15 cellular contexts compared by ENCODE assay signal in genomic region chr2:38743672-38744398, GRCh38. TPM values are rescaled to one million over a fixed set of nuclear protein-coding genes. Genes with fewer than 3 reads are reported as not detected.
DNase-seq lines count a peak whose midpoint lies in the region; ATAC-seq and TF ChIP-seq lines count a peak whose summit lies in the region.
"Had no signal": no experiment of that assay in that cellular context is flagged by ENCODE, and none has a peak within 500 bp of the region (broad histone marks: within the 10 kb centered on the region; RNA-seq: fewer than 3 reads in every experiment).

No MANE protein-coding gene starts in this region.

- H3K4me1 Mint-ChIP-seq in CD4-positive, alpha-beta memory T cell: peaks cover 51 to 93% (median 63%) of the 10 kb centered on the region in 4 donors
- H3K4me1 Mint-ChIP-seq in memory B cell: peaks cover 21% of the 10 kb centered on the region

- H3K36me3 Mint-ChIP-seq in CD4-positive, alpha-beta memory T cell: peaks cover 55 to 82% of the 10 kb centered on the region in 2 donors
- H3K36me3 Mint-ChIP-seq in memory B cell: peaks cover 32% of the 10 kb centered on the region

- H3K27me3 Mint-ChIP-seq in CD4-positive, alpha-beta memory T cell: no peaks in the 10 kb centered on the region
- H3K27me3 Mint-ChIP-seq in memory B cell: no peaks in the 10 kb centered on the region

- H3K4me3 ChIP-seq in CD4-positive, alpha-beta memory T cell (ENCODE audit: low read length in 2 of 2): no peak overlapping the region
- H3K4me3 ChIP-seq: MG63, mucosa of descending colon had no signal

- no peak for DNase-seq in CD4-positive, alpha-beta memory T cell
- DNase-seq in memory B cell (ENCODE audit: low spot score in 2 of 2): no peak
- DNase-seq in stimulated activated naive CD4-positive, alpha-beta T cell treated with Interleukin-2 at 50 U/mL for 16 hours (lab: John Stamatoyannopoulos, UW): no peak
- no peak for DNase-seq in GM13977 (ENCODE audit: low spot score)
- DNase-seq: activated CD4-positive, alpha-beta T cell treated with anti-CD3 and anti-CD28 coated beads, Interleukin-2, amount 50 U/mL, for 48 hours; C1 segment of cervical spinal cord; MG63; mucosa of descending colon; NCI-H2029 treated with DMSO at 0.1 percent for 48 hours; stimulated activated CD4-positive, alpha-beta T cell treated with anti-CD3 and anti-CD28 coated beads, Interleukin-15, amount 100 ng/mL, for 24 hours; T1000 had no signal

- H3K4me1 ChIP-seq in CD4-positive, alpha-beta memory T cell (ENCODE audit: insufficient read depth, low read length): peaks cover 82% of the 10 kb centered on the region

- H3K9me3 Mint-ChIP-seq in CD4-positive, alpha-beta memory T cell: peaks cover 0 to 10% (median 0%) of the 10 kb centered on the region in 8 donors
- H3K9me3 Mint-ChIP-seq in memory B cell: no peaks in the 10 kb centered on the region

- intact Hi-C loops in CD4-positive, alpha-beta memory T cell (cut with micrococcal nuclease): loop anchor here (1.0 to 5.0 kb wide), 3 partner anchors 15 to 427 kb away; partner anchors contain the start of gene HNRNPLL

- H3K27ac ChIP-seq in 22Rv1 (peak overlapping the region; percentile 17; the same call in 1 of the 2 replicates), VCaP (peak overlapping the region; percentile 95)
- H3K27ac ChIP-seq in CD4-positive, alpha-beta memory T cell (ENCODE audit: low read depth, low read length): no peak overlapping the region

- peaks cover 63% of the 10 kb centered on the region for H3K36me3 ChIP-seq in CD4-positive, alpha-beta memory T cell (ENCODE audit: insufficient read depth, low read length)

- peak overlapping the region; percentile 43 to 99 (median 64) for H3K27ac Mint-ChIP-seq in CD4-positive, alpha-beta memory T cell
- H3K27ac Mint-ChIP-seq in memory B cell: peak overlapping the region; percentile 38

- no peak for TF ChIP-seq CTCF in 22Rv1 (IDR thresholded peaks at IDR 0.05)
- no peak for TF ChIP-seq CTCF in VCaP (conservative IDR thresholded peaks at IDR 0.05)
- no peak for TF ChIP-seq CTCF in GM13977 (IDR thresholded peaks at IDR 0.05; ENCODE audit: extremely low read depth, insufficient read depth, missing control alignments)

- no peaks in the 10 kb centered on the region for H3K9me3 ChIP-seq in CD4-positive, alpha-beta memory T cell (ENCODE audit: control insufficient read depth in 1 of 2, low read length in 2 of 2)
- H3K9me3 ChIP-seq: mucosa of descending colon had no signal

- POLR2A ChIA-PET in CD4-positive, alpha-beta memory T cell (lab: Charles Lee; ENCODE audit: partially characterized antibody): interaction anchor here (0.7 to 8.1 kb wide), 21 partner anchors 6 to 212 kb away, joined by 3 to 113 read pairs (median 4); partner anchors contain the start of genes GALM, HNRNPLL and SRSF7

- CTCF ChIA-PET in CD4-positive, alpha-beta memory T cell (lab: Charles Lee; ENCODE audit: partially characterized antibody): interaction anchor here (0.7 to 8.7 kb wide), 18 partner anchors 9 to 486 kb away, joined by 3 to 138 read pairs (median 4); partner anchors contain the start of gene GEMIN6

- peak overlapping the region in 2 of 8 donors; percentile 8 to 22 for H3K4me3 Mint-ChIP-seq in CD4-positive, alpha-beta memory T cell
- H3K4me3 Mint-ChIP-seq in memory B cell: no peak overlapping the region

- in situ Hi-C loops in GM13977 (cut with MboI; ENCODE audit: low pct_unique_long_range_greater_than_20kb, low sequenced_read_pairs, unreplicated experiment): loop anchor here (25.0 kb wide), 1 partner anchor 432 kb away; no protein-coding TSS in a partner anchor

- H3K27me3 ChIP-seq in CD4-positive, alpha-beta memory T cell (ENCODE audit: insufficient read depth, low read length): no peaks in the 10 kb centered on the region
- H3K27me3 ChIP-seq: MG63 had no signal

- ATAC-seq in memory B cell (ENCODE audit: low read depth): no peak
- no peak for ATAC-seq in GM18907 (IDR thresholded peaks at IDR 0.05; ENCODE audit: unreplicated experiment)
- ATAC-seq in HG02588 (IDR thresholded peaks at IDR 0.05; ENCODE audit: unreplicated experiment): no peak
- ATAC-seq: mucosa of descending colon had no signal

RNA-seq across cellular contexts. Expression of gene SRSF7, which starts 7.3 kb away (rescaled TPM):
- total RNA-seq in CD4-positive, alpha-beta memory T cell: 100 to 1,000 TPM; 314 to 333 TPM
- 100 to 1,000 TPM; 177 to 202 TPM for polyA plus RNA-seq in CD4-positive, alpha-beta memory T cell

RNA-seq across cellular contexts. Expression of gene GEMIN6, which starts 34.2 kb away (rescaled TPM):
- 10 to 100 TPM; 15.1 to 15.5 TPM for total RNA-seq in CD4-positive, alpha-beta memory T cell
- polyA plus RNA-seq in CD4-positive, alpha-beta memory T cell: 10 to 100 TPM in 1 of 2 donors, 1 to 10 TPM in 1; 5.9 to 15.5 TPM
